ENCODE assay signal across 9 cellular contexts in the genomic region with DNA sequence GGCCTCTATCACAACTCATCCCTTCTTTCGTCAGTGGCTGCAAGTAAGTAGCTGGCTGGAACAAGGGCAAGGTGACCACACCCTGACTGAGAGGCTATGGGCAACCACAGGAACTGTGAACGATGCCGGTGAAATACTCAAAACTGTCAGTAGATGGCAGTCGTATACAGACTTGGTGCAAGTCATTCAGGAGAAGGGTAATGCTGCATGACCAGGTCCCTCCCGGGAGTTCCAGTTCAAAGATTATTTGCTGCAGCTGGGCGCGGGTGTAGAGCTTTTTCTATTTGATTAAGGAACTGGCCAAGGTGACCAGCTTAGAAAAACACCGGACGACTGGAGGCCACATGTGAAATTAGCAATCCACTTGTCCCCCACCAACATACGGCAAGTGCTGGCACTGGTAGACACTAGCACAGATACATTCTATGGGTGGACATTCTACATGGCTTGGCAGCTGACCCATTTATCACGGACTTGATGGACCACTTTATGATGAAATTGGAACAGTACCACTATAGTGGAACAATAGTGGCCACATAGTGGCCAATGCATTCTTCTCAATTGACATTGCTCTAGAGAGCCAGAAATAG.
DNase-seq lines count a peak whose midpoint lies in the region; ATAC-seq, FAIRE-seq and TF ChIP-seq lines count a peak whose summit lies in the region.
"Had no signal": no experiment of that assay in that cellular context is flagged by ENCODE, and none has a peak within 500 bp of the region (broad histone marks: within the 10 kb centered on the region; RNA-seq: fewer than 3 reads in every experiment).

No MANE protein-coding gene starts in this region.

- no peak overlapping the region for H4K5ac ChIP-seq in H1 (ENCODE audit: insufficient read length, low read depth, low read length)

- H3K23me2 ChIP-seq in H1 (ENCODE audit: low read depth, low read length): no peaks in the 10 kb centered on the region

- H3K9ac ChIP-seq in HCT116 (ENCODE audit: low read length): no peak overlapping the region
- H3K9ac ChIP-seq in KMS-11: no peak overlapping the region
- no peak overlapping the region for H3K9ac ChIP-seq in H1 (replicated peaks in 1 of 4; ENCODE audit: extremely low read depth in 1 of 4, low read depth in 3 of 4, low read length in 3 of 4)

- H3K4me2 ChIP-seq in HCT116 (ENCODE audit: low read length): no peak overlapping the region
- H3K4me2 ChIP-seq in KMS-11: no peak overlapping the region
- no peak overlapping the region for H3K4me2 ChIP-seq in H1 (ENCODE audit: insufficient read depth in 1 of 2, low read depth in 2 of 2, low read length in 2 of 2)

- H3K9me3 ChIP-seq in AG04450 (ENCODE audit: control insufficient read depth, insufficient read depth, low read length) (peaks cover 7% of the 10 kb centered on the region; the same call in 1 of the 2 replicates), HCT116 (ENCODE audit: control insufficient read depth in 1 of 2, insufficient read depth in 1 of 2, low read depth in 1 of 2, low read length in 2 of 2) (no peaks in the 10 kb centered on the region), SJCRH30 (replicated peaks) (no peaks in the 10 kb centered on the region), H1 (ENCODE audit: insufficient read depth in 2 of 2, low read depth in 1 of 2, low read length in 1 of 2) (peaks cover 0 to 9% of the 10 kb centered on the region in 2 experiments; a peak in 2 of 4 replicates)
- H3K9me3 ChIP-seq: neutrophil had no signal

- no peak overlapping the region for H3K4ac ChIP-seq in H1 (replicated peaks; ENCODE audit: insufficient read length, low read depth, low read length)

- H2BK20ac ChIP-seq in H1 (ENCODE audit: low read length): no peak overlapping the region

- H2AK5ac ChIP-seq in H1 (ENCODE audit: low read depth, low read length): no peak overlapping the region

- H3K27ac ChIP-seq in AG04450 (ENCODE audit: low read depth, low read length): no peak overlapping the region
- H3K27ac ChIP-seq in HCT116 (ENCODE audit: low read depth, low read length): no peak overlapping the region
- no peak overlapping the region for H3K27ac ChIP-seq in KMS-11
- peak overlapping the region; percentile 51; the same call in 1 of the 2 replicates for H3K27ac ChIP-seq in SJCRH30
- no peak overlapping the region for H3K27ac ChIP-seq in H1 (ENCODE audit: low read depth, low read length)
- H3K27ac ChIP-seq: neutrophil had no signal

- TF ChIP-seq EP300 in H1 (IDR thresholded peaks at IDR 0.05; ENCODE audit: borderline replicate concordance in 1 of 2, low read depth in 2 of 2, low read length in 2 of 2): no peak

- TF ChIP-seq CTCF in AG04450 (IDR thresholded peaks at IDR 0.05; ENCODE audit: low read depth, low read length) (peak; percentile 61), GM12873 (IDR thresholded peaks at IDR 0.05; ENCODE audit: insufficient read depth, low read depth, low read length, missing control alignments) (peak; percentile 75), HCT116 (IDR thresholded peaks at IDR 0.05 in 2 of 3, conservative IDR thresholded peaks at IDR 0.05 in 1 of 3; ENCODE audit: borderline replicate concordance in 1 of 3, insufficient read depth in 1 of 3, low read depth in 2 of 3, low read length in 2 of 3) (peak; percentile 12 to 74 (median 56); a peak in 4 of 6 replicates), KMS-11 (conservative IDR thresholded peaks at IDR 0.05; ENCODE audit: low read depth, low read length) (peak; percentile 73), H1 (IDR thresholded peaks at IDR 0.05; ENCODE audit: control extremely low read depth in 1 of 3, insufficient read depth in 1 of 3, low read depth in 1 of 3, low read length in 3 of 3) (peak; percentile 42 to 80 (median 68))

- no peak overlapping the region for H4K91ac ChIP-seq in H1 (replicated peaks; ENCODE audit: insufficient read length, low read length)

- no peaks in the 10 kb centered on the region for H3K4me1 ChIP-seq in HCT116 (ENCODE audit: control insufficient read depth in 1 of 2, insufficient read depth in 2 of 2, low read length in 2 of 2)
- no peaks in the 10 kb centered on the region for H3K4me1 ChIP-seq in KMS-11 (ENCODE audit: low read depth, poor library complexity, severe bottlenecking)
- H3K4me1 ChIP-seq in SJCRH30: peaks cover 7% of the 10 kb centered on the region
- H3K4me1 ChIP-seq in H1 (replicated peaks in 1 of 4; ENCODE audit: control insufficient read depth in 3 of 4, insufficient read depth in 4 of 4, low read length in 3 of 4): no peaks in the 10 kb centered on the region

- RAD21 ChIA-PET in HCT116 (lab: Charles Lee; ENCODE audit: low non-redundant PET in 1 of 2, low total read pairs in 2 of 2, uncharacterized antibody in 2 of 2, unreplicated experiment in 2 of 2): no interaction called here

- no peak overlapping the region for H3K56ac ChIP-seq in H1 (replicated peaks; ENCODE audit: insufficient read length, low read depth, low read length)

- H3K36me3 ChIP-seq in HCT116 (ENCODE audit: control insufficient read depth in 1 of 2, insufficient read depth in 2 of 2, low read length in 2 of 2) (no peaks in the 10 kb centered on the region), KMS-11 (ENCODE audit: insufficient read depth) (no peaks in the 10 kb centered on the region), SJCRH30 (no peaks in the 10 kb centered on the region), H1 (ENCODE audit: control insufficient read depth in 2 of 4, insufficient read depth in 4 of 4, low read length in 3 of 4) (no peaks in the 10 kb centered on the region)
- H3K36me3 ChIP-seq: neutrophil had no signal

- H2BK15ac ChIP-seq in H1 (ENCODE audit: low read length): no peak overlapping the region

- H3K79me2 ChIP-seq in HCT116 (ENCODE audit: insufficient read depth, low read length) (no peaks in the 10 kb centered on the region), KMS-11 (ENCODE audit: insufficient read depth, low read depth) (no peaks in the 10 kb centered on the region), H1 (ENCODE audit: control insufficient read depth in 1 of 2, insufficient read depth in 2 of 2, low read length in 2 of 2) (no peaks in the 10 kb centered on the region)

- peak; percentile 66 for TF ChIP-seq RAD21 in HCT116 (IDR thresholded peaks at IDR 0.05; ENCODE audit: low read depth)
- TF ChIP-seq RAD21 in H1 (IDR thresholded peaks at IDR 0.05 in 1 of 2, conservative IDR thresholded peaks at IDR 0.05 in 1 of 2; ENCODE audit: low read depth in 2 of 2, low read length in 2 of 2): peak; percentile 88 to 92

- no peaks in the 10 kb centered on the region for H3K9me2 ChIP-seq in HCT116 (ENCODE audit: insufficient read depth)

- no peak overlapping the region for H2AFZ ChIP-seq in HCT116 (ENCODE audit: low read depth, low read length, poor library complexity, severe bottlenecking)
- H2AFZ ChIP-seq in KMS-11 (ENCODE audit: low read depth): no peak overlapping the region
- H2AFZ ChIP-seq in H1 (ENCODE audit: low read length): no peak overlapping the region

- H2BK12ac ChIP-seq in H1 (ENCODE audit: low read depth, low read length): no peak overlapping the region; the same call in 1 of the 2 replicates

- no peak overlapping the region for H2BK5ac ChIP-seq in H1 (ENCODE audit: low read depth, low read length)

- peak; percentile 7 for DNase-seq in AG04450 (ENCODE audit: low read depth, low spot score)
- DNase-seq in HCT116 (ENCODE audit: low read depth, low spot score): peak; percentile 52
- peak; percentile 79 to 92 for DNase-seq in SJCRH30
- peak; percentile 64 to 89 for DNase-seq in H1 (ENCODE audit: low read depth in 1 of 2, low spot score in 2 of 2)
- DNase-seq in myocyte (ENCODE audit: low read depth): peak; percentile 3
- DNase-seq in globus pallidus (ENCODE audit: low spot score): no peak

- ATAC-seq in HCT116: peak; percentile 94

- CTCF ChIA-PET in AG04450 (lab: Charles Lee): interaction anchor here (1.6 kb wide), 1 partner anchor 1912 kb away, joined by 3 read pairs; no protein-coding TSS in a partner anchor
- CTCF ChIA-PET in HCT116 (lab: Charles Lee): no interaction called here
- CTCF ChIA-PET in H1 (lab: Charles Lee; ENCODE audit: partially characterized antibody): interaction anchor here (0.6 to 2.7 kb wide), 34 partner anchors 9 to 1769 kb away, joined by 3 to 15 read pairs (median 4); no protein-coding TSS in a partner anchor

- intact Hi-C loops in HCT116 (cut with micrococcal nuclease): loop anchor here (5.0 kb wide), 1 partner anchor 774 kb away; no protein-coding TSS in a partner anchor

- FAIRE-seq in H1 (lab: Jason Lieb, UNC): peak; percentile 97

- H3K14ac ChIP-seq in H1 (ENCODE audit: insufficient read length): no peak overlapping the region

- 56% methylated on average over 11 of the region's 11 CpGs; no CpG with 5 or more reads in 1 of the 2 experiments for WGBS in H1 (ENCODE audit: extremely low coverage in 1 of 2, insufficient coverage in 1 of 2, insufficient read length in 1 of 2, insufficient replicate concordance in 2 of 2, low coverage in 1 of 2, low lambda C conversion rate in 2 of 2, missing lambda C conversion rate in 1 of 2), 2 experiments

- no TSS peak for BruUV-seq in HCT116 (replicated peaks; lab: Mats Ljungman, UMichigan)

- no peak overlapping the region for H3K18ac ChIP-seq in H1 (ENCODE audit: extremely low read depth, low read length)

- POLR2A ChIA-PET in AG04450 (lab: Yijun Ruan, JAX) (no interaction called here), HCT116 (lab: Charles Lee) (no interaction called here), H1 (lab: Charles Lee; ENCODE audit: partially characterized antibody) (interaction anchor here (0.6 kb wide), 1 partner anchor 263 kb away, joined by 3 read pairs; no protein-coding TSS in a partner anchor)

- H3K4me3 ChIP-seq in AG04450 (ENCODE audit: low read depth, low read length): no peak overlapping the region
- H3K4me3 ChIP-seq in HCT116 (replicated peaks in 1 of 2; ENCODE audit: low read depth in 1 of 2, low read length in 2 of 2): no peak overlapping the region
- no peak overlapping the region for H3K4me3 ChIP-seq in KMS-11 (IDR thresholded peaks at IDR 0.05; ENCODE audit: insufficient read depth, low read depth, low read length)
- no peak overlapping the region for H3K4me3 ChIP-seq in SJCRH30
- no peak overlapping the region for H3K4me3 ChIP-seq in H1 (ENCODE audit: extremely low read depth in 1 of 4, insufficient read depth in 2 of 4, low read depth in 3 of 4, low read length in 4 of 4)

- no peak overlapping the region for H4K8ac ChIP-seq in H1 (ENCODE audit: extremely low read depth, insufficient read depth, low read length)

- no peak overlapping the region for H2BK120ac ChIP-seq in H1 (replicated peaks; ENCODE audit: low read depth, low read length)

- no peaks in the 10 kb centered on the region for H3K79me1 ChIP-seq in H1 (ENCODE audit: low read depth, low read length)

- TF ChIP-seq POLR2A in HCT116 (IDR thresholded peaks at IDR 0.05; ENCODE audit: borderline replicate concordance, extremely low read depth, insufficient read depth, insufficient read length) (no peak), H1 (IDR thresholded peaks at IDR 0.05; ENCODE audit: control extremely low read depth in 1 of 2, low read depth in 2 of 2, low read length in 2 of 2) (no peak)

- H4K20me1 ChIP-seq in HCT116 (ENCODE audit: insufficient read depth): no peaks in the 10 kb centered on the region
- no peaks in the 10 kb centered on the region for H4K20me1 ChIP-seq in KMS-11 (ENCODE audit: insufficient read depth)
- H4K20me1 ChIP-seq in H1 (replicated peaks in 1 of 2; ENCODE audit: control insufficient read depth in 1 of 2, insufficient read depth in 2 of 2, low read length in 2 of 2): peaks cover 0 to 1% of the 10 kb centered on the region in 2 experiments

- H3K27me3 ChIP-seq in AG04450 (ENCODE audit: control insufficient read depth, insufficient read depth, low read length) (no peaks in the 10 kb centered on the region), HCT116 (ENCODE audit: insufficient read depth, low read length) (no peaks in the 10 kb centered on the region), KMS-11 (ENCODE audit: insufficient read depth, low read depth) (no peaks in the 10 kb centered on the region), SJCRH30 (no peaks in the 10 kb centered on the region), H1 (replicated peaks in 1 of 4; ENCODE audit: control insufficient read depth in 3 of 4, extremely low read depth in 1 of 4, insufficient read depth in 3 of 4, low read length in 3 of 4) (no peaks in the 10 kb centered on the region)
- H3K27me3 ChIP-seq: neutrophil had no signal

- no peak overlapping the region for H3K23ac ChIP-seq in H1 (ENCODE audit: insufficient read length)
